ENCODE assay signal across 8 cellular contexts in the genomic region with DNA sequence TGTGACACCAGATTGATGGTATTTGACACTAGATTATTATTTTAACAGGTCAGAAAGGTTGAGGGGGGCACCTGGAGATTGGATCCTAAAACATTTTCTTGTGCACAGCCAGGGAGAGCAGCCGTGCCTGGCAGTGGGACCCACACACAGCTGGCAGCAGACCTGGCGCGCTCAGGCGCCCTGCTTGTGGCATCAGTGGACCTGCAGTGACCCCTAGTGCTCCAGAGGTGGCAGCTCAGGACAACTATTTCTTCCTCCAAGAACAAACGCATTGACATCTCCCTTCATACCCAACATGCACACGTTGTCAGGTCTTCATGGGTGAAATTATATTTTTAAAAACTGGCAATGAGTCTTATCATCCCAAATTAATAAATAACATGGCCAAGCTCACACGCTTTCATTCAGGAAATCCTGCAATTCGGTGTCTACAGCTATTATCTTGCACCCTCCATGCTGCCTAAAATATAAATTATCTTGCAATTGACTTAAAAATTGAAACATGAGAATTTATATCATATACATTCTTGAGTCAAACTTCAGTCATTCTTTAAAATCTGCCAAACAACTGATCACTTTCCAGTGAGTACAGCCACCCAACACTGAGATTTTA. TPM values are rescaled to one million over a fixed set of nuclear protein-coding genes. Genes with fewer than 3 reads are reported as not detected.
DNase-seq lines count a peak whose midpoint lies in the region; ATAC-seq and TF ChIP-seq lines count a peak whose summit lies in the region.

No MANE protein-coding gene starts in this region.

- H3K27me3 ChIP-seq in transverse colon: no peaks in the 10 kb centered on the region

- in situ Hi-C loops in transverse colon (cut with MboI; ENCODE audit: low pct_ligation_motif_present in 1 of 4, low pct_unique_long_range_greater_than_20kb in 1 of 4, low sequenced_read_pairs in 3 of 4): loop anchor here in 3 of 4 donors (25.0 kb wide), 4 partner anchors 724 to 1124 kb away; no protein-coding TSS in a partner anchor

- H3K36me3 ChIP-seq in transverse colon: no peaks in the 10 kb centered on the region

- TF ChIP-seq EP300 in transverse colon (IDR thresholded peaks at IDR 0.05; ENCODE audit: low read depth): no peak

- H3K9me3 ChIP-seq in transverse colon: no peaks in the 10 kb centered on the region

- H3K4me3 ChIP-seq in AG10803 (ENCODE audit: low read length) (no peak overlapping the region), transverse colon (no peak overlapping the region)

- H3K27ac ChIP-seq in transverse colon: no peak overlapping the region

- H3K4me1 ChIP-seq in transverse colon: no peaks in the 10 kb centered on the region

- DNase-seq in AG10803 (ENCODE audit: low read depth) (peak; percentile 21), NCI-H2196 (lab: John Stamatoyannopoulos, UW; ENCODE audit: unreplicated experiment) (peak; percentile 63), astrocyte of the hippocampus (ENCODE audit: low read depth, low spot score) (peak; percentile 84), kidney tubule cell (ENCODE audit: low spot score) (peak; percentile 60), transverse colon (peak; percentile 33), cortex of kidney (lab: John Stamatoyannopoulos, UW) (no peak)

- WGBS in transverse colon (ENCODE audit: low coverage in 1 of 2), 2 donors: 6 to 10% methylated on average over 4 to 8 of the region's 8 CpGs

- intact Hi-C loops in transverse colon (cut with DNase I; ENCODE audit: low total_unique reads): no loop called here

- TF ChIP-seq CTCF in AG10803 (conservative IDR thresholded peaks at IDR 0.05; ENCODE audit: low read length) (peak; percentile 59), GM12872 (IDR thresholded peaks at IDR 0.05; ENCODE audit: insufficient read depth, low read depth, low read length) (peak; percentile 83), transverse colon (IDR thresholded peaks at IDR 0.05) (peak; percentile 53 to 74 (median 59))

- no peak for TF ChIP-seq POLR2A in transverse colon (IDR thresholded peaks at IDR 0.05)

- ATAC-seq in HG02981 (IDR thresholded peaks at IDR 0.05; ENCODE audit: unreplicated experiment): peak; percentile 89

RNA-seq across cellular contexts. Expression of a gene that starts 7.7 kb away (rescaled TPM):
- under 1 TPM in 2 of 4 donors, not detected in 2; 0.48 to 0.55 TPM for total RNA-seq in transverse colon
